18 cellular contexts compared by ENCODE assay signal in the genomic region with DNA sequence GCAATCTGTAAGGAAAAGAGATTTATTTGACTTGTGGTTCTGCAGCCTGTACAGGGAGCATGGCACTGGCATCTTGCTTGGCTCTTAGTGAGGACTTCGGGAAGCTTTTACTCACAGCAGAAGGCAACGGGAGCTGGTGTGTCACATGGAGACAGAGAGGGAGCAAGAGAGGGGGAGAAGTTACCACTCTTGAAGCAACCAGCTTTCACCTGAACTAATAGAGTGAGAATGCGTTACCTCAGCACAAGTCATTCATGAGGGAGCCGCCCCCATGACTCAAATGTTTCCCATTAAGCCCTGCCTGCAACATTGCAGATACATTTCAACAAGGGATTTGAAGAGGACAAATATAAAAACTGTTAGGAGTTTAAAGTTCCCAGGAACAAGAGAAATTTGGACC.
DNase-seq lines count a peak whose midpoint lies in the region; ATAC-seq, FAIRE-seq and TF ChIP-seq lines count a peak whose summit lies in the region.
"Had no signal": no experiment of that assay in that cellular context is flagged by ENCODE, and none has a peak within 500 bp of the region (broad histone marks: within the 10 kb centered on the region; RNA-seq: fewer than 3 reads in every experiment).

No MANE protein-coding gene starts in this region.

- no peak overlapping the region for H3K4me3 ChIP-seq in mammary epithelial cell (replicated peaks in 1 of 3; ENCODE audit: insufficient read depth in 1 of 3, low read depth in 2 of 3, low read length in 3 of 3)
- no peak overlapping the region for H3K4me3 ChIP-seq in keratinocyte (ENCODE audit: control insufficient read depth in 2 of 3, extremely low read depth in 1 of 3, insufficient read depth in 2 of 3, low read depth in 1 of 3, low read length in 3 of 3)
- no peak overlapping the region for H3K4me3 ChIP-seq in smooth muscle cell
- no peak overlapping the region for H3K4me3 ChIP-seq in adrenal gland
- H3K4me3 ChIP-seq: K562, PC-9 had no signal

- CTCF ChIA-PET in mammary epithelial cell (lab: Charles Lee; ENCODE audit: low non-redundant PET) = no interaction called here

- H3K36me3 ChIP-seq in mammary epithelial cell (ENCODE audit: insufficient read depth, low read length) = no peaks in the 10 kb centered on the region
- no peaks in the 10 kb centered on the region for H3K36me3 ChIP-seq in keratinocyte (ENCODE audit: control insufficient read depth in 2 of 2, extremely low read depth in 1 of 2, insufficient read depth in 2 of 2, low read length in 2 of 2)
- H3K36me3 ChIP-seq in smooth muscle cell (ENCODE audit: low read depth) = no peaks in the 10 kb centered on the region
- H3K36me3 ChIP-seq in adrenal gland (replicated peaks in 1 of 2) = no peaks in the 10 kb centered on the region

- H3K27ac ChIP-seq in mammary epithelial cell (ENCODE audit: insufficient read depth, low read depth, low read length) (no peak overlapping the region), keratinocyte (ENCODE audit: control insufficient read depth, insufficient read depth, low read length) (peak overlapping the region; percentile 55), smooth muscle cell (ENCODE audit: low read depth) (peak overlapping the region; percentile 5), adrenal gland (no peak overlapping the region)
- H3K27ac ChIP-seq: 22Rv1, PC-9 had no signal

- H3K4me1 ChIP-seq in mammary epithelial cell (ENCODE audit: insufficient read depth, low read length) = no peaks in the 10 kb centered on the region
- H3K4me1 ChIP-seq in keratinocyte (ENCODE audit: control insufficient read depth, extremely low read depth, insufficient read depth, low read length) = peaks cover 4% of the 10 kb centered on the region
- H3K4me1 ChIP-seq in smooth muscle cell (ENCODE audit: low read depth) = no peaks in the 10 kb centered on the region
- H3K4me1 ChIP-seq in adrenal gland (replicated peaks in 1 of 2) = no peaks in the 10 kb centered on the region

- H3K27me3 ChIP-seq in mammary epithelial cell (ENCODE audit: insufficient read depth, low read length) (no peaks in the 10 kb centered on the region), keratinocyte (ENCODE audit: control insufficient read depth, extremely low read depth, insufficient read depth, low read length) (peaks cover 3% of the 10 kb centered on the region), smooth muscle cell (ENCODE audit: low read depth) (peaks cover 14% of the 10 kb centered on the region), adrenal gland (no peaks in the 10 kb centered on the region)

- no peaks in the 10 kb centered on the region for H3K9me1 ChIP-seq in keratinocyte (ENCODE audit: control insufficient read depth, extremely low read depth, insufficient read depth, low read length)

- TF ChIP-seq CTCF in mammary epithelial cell (conservative IDR thresholded peaks at IDR 0.05 in 1 of 2, IDR thresholded peaks at IDR 0.05 in 1 of 2; ENCODE audit: extremely low read depth in 1 of 2, insufficient read depth in 1 of 2, low read depth in 1 of 2, low read length in 2 of 2) = no peak
- TF ChIP-seq CTCF in keratinocyte (optimal IDR thresholded peaks at IDR 0.05 in 1 of 3, IDR thresholded peaks at IDR 0.05 in 1 of 3, conservative IDR thresholded peaks at IDR 0.05 in 1 of 3; ENCODE audit: extremely low read depth in 1 of 3, insufficient read depth in 2 of 3, low read length in 3 of 3) = no peak
- no peak for TF ChIP-seq CTCF in smooth muscle cell (IDR thresholded peaks at IDR 0.05; ENCODE audit: borderline replicate concordance, insufficient read depth, poor library complexity, severe bottlenecking)
- no peak for TF ChIP-seq CTCF in adrenal gland (IDR thresholded peaks at IDR 0.05)
- no peak for TF ChIP-seq CTCF in omental fat pad (IDR thresholded peaks at IDR 0.05)

- H3K79me2 ChIP-seq in mammary epithelial cell (ENCODE audit: insufficient read depth, low read length) (no peaks in the 10 kb centered on the region), keratinocyte (ENCODE audit: control insufficient read depth, insufficient read depth, low read length) (no peaks in the 10 kb centered on the region), smooth muscle cell (ENCODE audit: low read depth) (no peaks in the 10 kb centered on the region)

- H3K4me2 ChIP-seq in mammary epithelial cell (ENCODE audit: insufficient read depth, low read depth, low read length) (no peak overlapping the region), keratinocyte (ENCODE audit: control insufficient read depth, extremely low read depth, insufficient read depth, low read depth, low read length) (peak overlapping the region; percentile 14), smooth muscle cell (peak overlapping the region; percentile 6)
- H3K4me2 ChIP-seq: PC-9 had no signal

- no TSS peak for BruUV-seq in mammary epithelial cell (replicated peaks; lab: Mats Ljungman, UMichigan)

- H3K9ac ChIP-seq in mammary epithelial cell (ENCODE audit: insufficient read depth, low read length) = no peak overlapping the region
- peak overlapping the region; percentile 43 for H3K9ac ChIP-seq in keratinocyte (ENCODE audit: control insufficient read depth, extremely low read depth, insufficient read depth, low read length)
- H3K9ac ChIP-seq in smooth muscle cell (ENCODE audit: low read depth) = no peak overlapping the region

- no peaks in the 10 kb centered on the region for H4K20me1 ChIP-seq in mammary epithelial cell (ENCODE audit: insufficient read depth, low read length)
- no peaks in the 10 kb centered on the region for H4K20me1 ChIP-seq in keratinocyte (ENCODE audit: control insufficient read depth, extremely low read depth, insufficient read depth, low read length)
- H4K20me1 ChIP-seq in smooth muscle cell (ENCODE audit: low read depth) = no peaks in the 10 kb centered on the region

- 77% methylated on average over 3 of the region's 4 CpGs for WGBS in mammary epithelial cell (ENCODE audit: low coverage, missing lambda C conversion rate)
- WGBS in smooth muscle cell (ENCODE audit: low lambda C conversion rate) = 75% methylated on average over 4 of the region's 4 CpGs
- 80 to 90% (median 85%) methylated on average over 4 of the region's 4 CpGs for WGBS in adrenal gland, 4 donors

- H2AFZ ChIP-seq in mammary epithelial cell (ENCODE audit: low read depth, low read length) = no peak overlapping the region
- H2AFZ ChIP-seq in keratinocyte (ENCODE audit: control insufficient read depth, low read length) = no peak overlapping the region
- H2AFZ ChIP-seq in smooth muscle cell (ENCODE audit: low read depth) = no peak overlapping the region
- H2AFZ ChIP-seq: PC-9 had no signal

- in situ Hi-C loops in mammary epithelial cell (cut with MboI; ENCODE audit: low sequenced_read_pairs in 2 of 2) = no loop called here

- no peak for TF ChIP-seq POLR2A in adrenal gland (IDR thresholded peaks at IDR 0.05)

- dilution Hi-C loops in mammary epithelial cell (cut with HindIII; ENCODE audit: low sequenced_read_pairs) = no loop called here
- dilution Hi-C loops in keratinocyte (cut with MboI; ENCODE audit: extremely low pct_ligation_motif_present, low sequenced_read_pairs) = no loop called here

- DNase-seq in DMS53 (lab: John Stamatoyannopoulos, UW) (peak; percentile 1), DMS53 treated with DMSO at 0.1 percent for 48 hours (lab: John Stamatoyannopoulos, UW; ENCODE audit: unreplicated experiment) (no peak), mammary epithelial cell (peak; percentile 46), keratinocyte (ENCODE audit: low read depth, low spot score) (peak; percentile 17), smooth muscle cell (lab: John Stamatoyannopoulos, UW; ENCODE audit: unreplicated experiment) (no peak), adrenal gland (no peak), omental fat pad (ENCODE audit: low spot score) (no peak)
- DNase-seq: CD8-positive, alpha-beta memory T cell; GOT3; NCI-H1048; NCI-H69; PC-9; SHP77 had no signal

- no peak for ATAC-seq in HG03571 (IDR thresholded peaks at IDR 0.05; ENCODE audit: unreplicated experiment)
- ATAC-seq in omental fat pad (ENCODE audit: low FRiP score) = no peak
- ATAC-seq: K562 had no signal

- no peaks in the 10 kb centered on the region for H3F3A ChIP-seq in smooth muscle cell (ENCODE audit: low read depth)

- FAIRE-seq in keratinocyte (lab: Jason Lieb, UNC) = no peak
- FAIRE-seq: G401.6, GM12891, K562 had no signal

- intact Hi-C loops in mammary epithelial cell (cut with micrococcal nuclease) = no loop called here
- intact Hi-C loops in adrenal gland (cut with DNase I) = no loop called here

- H3K9me3 ChIP-seq in mammary epithelial cell (replicated peaks; ENCODE audit: insufficient read depth, low read length) = no peaks in the 10 kb centered on the region
- H3K9me3 ChIP-seq in keratinocyte (ENCODE audit: control insufficient read depth, low read depth, low read length) = no peaks in the 10 kb centered on the region
- H3K9me3 ChIP-seq in smooth muscle cell (replicated peaks; ENCODE audit: low read depth) = no peaks in the 10 kb centered on the region
- H3K9me3 ChIP-seq in adrenal gland (replicated peaks in 1 of 3) = no peaks in the 10 kb centered on the region

Comparison
In these comparisons a context has a peak if more than half of its experiments do, and no peak if none do; other contexts are left out.
1. DNase-seq: peak in DMS53 (single experiment), mammary epithelial cell (single experiment) and keratinocyte (single experiment); none in DMS53 treated with DMSO at 0.1 percent for 48 hours (single experiment), smooth muscle cell (single experiment), adrenal gland (0 of 7) and omental fat pad (single experiment).
2. H3K27ac ChIP-seq: peak in keratinocyte (single experiment) and smooth muscle cell (single experiment); none in mammary epithelial cell (single experiment) and adrenal gland (0 of 5).